1 cellular context compared by ENCODE assay signal in genomic region chr7:100493476-100494264, GRCh38.
TF ChIP-seq lines count a peak whose summit lies in the region.

No MANE protein-coding gene starts in this region.

TF ChIP-seq in HepG2, 621 proteins besides CTCF, POLR2A, EP300 and RAD21 (continued from another document and continues in another):
- no peak for TF ChIP-seq RNF219 (CRISPR knock-in tag; IDR thresholded peaks at IDR 0.05)
- TF ChIP-seq MTA3 (CRISPR knock-in tag; IDR thresholded peaks at IDR 0.05) = no peak
- TF ChIP-seq NR0B2 (CRISPR knock-in tag; IDR thresholded peaks at IDR 0.05) = no peak
- TF ChIP-seq KLF16 (CRISPR knock-in tag; IDR thresholded peaks at IDR 0.05) = peak in 1 of 2 experiments; percentile 78; a peak in 2 of 4 replicates
- TF ChIP-seq ZFP1 (CRISPR knock-in tag; IDR thresholded peaks at IDR 0.05) = no peak
- TF ChIP-seq MBNL3 (CRISPR knock-in tag; conservative IDR thresholded peaks at IDR 0.05) = no peak
- TF ChIP-seq CENPX (CRISPR knock-in tag; IDR thresholded peaks at IDR 0.05) = no peak
- no peak for TF ChIP-seq ATF4 (CRISPR knock-in tag; IDR thresholded peaks at IDR 0.05)
- no peak for TF ChIP-seq CREB3 (CRISPR knock-in tag; IDR thresholded peaks at IDR 0.05)
- no peak for TF ChIP-seq PAX8 (CRISPR knock-in tag; IDR thresholded peaks at IDR 0.05; ENCODE audit: borderline replicate concordance)
- peak; percentile 48 for TF ChIP-seq ZNF121 (CRISPR knock-in tag; IDR thresholded peaks at IDR 0.05)
- no peak for TF ChIP-seq ATAD3A (CRISPR knock-in tag; IDR thresholded peaks at IDR 0.05)
- TF ChIP-seq SMC3 (IDR thresholded peaks at IDR 0.05; ENCODE audit: low read length) = no peak
- no peak for TF ChIP-seq ZNF326 (CRISPR knock-in tag; IDR thresholded peaks at IDR 0.05; ENCODE audit: borderline replicate concordance)
- no peak for TF ChIP-seq IRF2 (CRISPR knock-in tag; IDR thresholded peaks at IDR 0.05)
- TF ChIP-seq ZNF512 (CRISPR knock-in tag; IDR thresholded peaks at IDR 0.05) = no peak
- TF ChIP-seq ZNF3 (CRISPR knock-in tag; IDR thresholded peaks at IDR 0.05) = 0 out of 2 replicates have a peak, but pooled peaks have one; percentile 12
- TF ChIP-seq ZSCAN5A (CRISPR knock-in tag; IDR thresholded peaks at IDR 0.05; ENCODE audit: borderline replicate concordance) = no peak
- TF ChIP-seq CREM (IDR thresholded peaks at IDR 0.05) = no peak
- no peak for TF ChIP-seq CREM (CRISPR knock-in tag; IDR thresholded peaks at IDR 0.05)
- no peak for TF ChIP-seq CHCHD3 (CRISPR knock-in tag; IDR thresholded peaks at IDR 0.05)
- TF ChIP-seq HNRNPK (IDR thresholded peaks at IDR 0.05; ENCODE audit: low read depth, low read length, poor library complexity, severe bottlenecking) = peak; percentile 15
- TF ChIP-seq IRF1 (CRISPR knock-in tag; IDR thresholded peaks at IDR 0.05; ENCODE audit: low read depth) = no peak
- TF ChIP-seq TEAD3 (CRISPR knock-in tag; optimal IDR thresholded peaks at IDR 0.05; ENCODE audit: borderline replicate concordance) = peak; percentile 32
- peak; percentile 72 for TF ChIP-seq RXRA (CRISPR knock-in tag; IDR thresholded peaks at IDR 0.05)
- no peak for TF ChIP-seq SP1 (IDR thresholded peaks at IDR 0.05)
- 0 out of 2 replicates have a peak, but pooled peaks have one; percentile 23 for TF ChIP-seq SP1 (CRISPR knock-in tag; IDR thresholded peaks at IDR 0.05)
- TF ChIP-seq ZBTB7B (CRISPR knock-in tag; IDR thresholded peaks at IDR 0.05) = peak; percentile 79
- no peak for TF ChIP-seq GTF3A (CRISPR knock-in tag; conservative IDR thresholded peaks at IDR 0.05)
- no peak for TF ChIP-seq ZSCAN21 (CRISPR knock-in tag; IDR thresholded peaks at IDR 0.05; ENCODE audit: borderline replicate concordance)
- 0 out of 2 replicates have a peak, but pooled peaks have one; percentile 27 for TF ChIP-seq ZBTB34 (CRISPR knock-in tag; IDR thresholded peaks at IDR 0.05)
- TF ChIP-seq RFX5 (IDR thresholded peaks at IDR 0.05; ENCODE audit: low read depth, low read length) = no peak
- no peak for TF ChIP-seq ZNF496 (CRISPR knock-in tag; IDR thresholded peaks at IDR 0.05; ENCODE audit: insufficient replicate concordance)
- TF ChIP-seq GFI1 (CRISPR knock-in tag; IDR thresholded peaks at IDR 0.05; ENCODE audit: borderline replicate concordance) = peak; percentile 68; the same call in 1 of the 2 replicates
- no peak for TF ChIP-seq MLX (CRISPR knock-in tag; IDR thresholded peaks at IDR 0.05)
- no peak for TF ChIP-seq ETS1 (CRISPR knock-in tag; IDR thresholded peaks at IDR 0.05)
- no peak for TF ChIP-seq PHF21A (CRISPR knock-in tag; IDR thresholded peaks at IDR 0.05)
- TF ChIP-seq TERF1 (CRISPR knock-in tag; IDR thresholded peaks at IDR 0.05) = no peak
- no peak for TF ChIP-seq FOXK2 (IDR thresholded peaks at IDR 0.05)
- TF ChIP-seq ZNF276 (CRISPR knock-in tag; IDR thresholded peaks at IDR 0.05; ENCODE audit: low read depth) = no peak
- TF ChIP-seq HNRNPH1 (optimal IDR thresholded peaks at IDR 0.05; ENCODE audit: low read depth, low read length) = no peak
- no peak for TF ChIP-seq GRHL1 (CRISPR knock-in tag; conservative IDR thresholded peaks at IDR 0.05)
- no peak for TF ChIP-seq HDAC6 (IDR thresholded peaks at IDR 0.05; ENCODE audit: low read depth, low read length)
- no peak for TF ChIP-seq KDM1A (CRISPR knock-in tag; IDR thresholded peaks at IDR 0.05)
- TF ChIP-seq ZNF550 (CRISPR knock-in tag; IDR thresholded peaks at IDR 0.05; ENCODE audit: borderline replicate concordance) = no peak
